ENCODE assay signal across 16 cellular contexts in genomic region chr13:37491661-37492060, GRCh38.
"Had no signal": no experiment of that assay in that cellular context is flagged by ENCODE, and none has a peak within 500 bp of the region (broad histone marks: within the 10 kb centered on the region; RNA-seq: fewer than 3 reads in every experiment).

No MANE protein-coding gene starts in this region.

- H3K4me2 ChIP-seq: hepatocyte had no signal

- H3K4me3 ChIP-seq: hepatocyte, right atrium auricular region, thyroid gland, uterus had no signal

- FAIRE-seq: small intestine had no signal

- DNase-seq: activated CD4-positive, alpha-beta memory T cell treated with anti-CD3 and anti-CD28 coated beads, Interleukin-2, amount 10 ng/mL, durations not matched to agents 7 days and 5 days; activated CD4-positive, alpha-beta T cell treated with anti-CD3 and anti-CD28 coated beads for 36 hours; activated CD8-positive, alpha-beta memory T cell treated with anti-CD3 and anti-CD28 coated beads, Interleukin-2, amount 50 U/mL, for 4 hours; activated naive CD4-positive, alpha-beta T cell; central memory CD4-positive, alpha-beta T cell; cortex of kidney; effector memory CD4-positive, alpha-beta T cell; small intestine; T-helper 9 cell; thyroid gland; uterus; WERI-Rb-1 had no signal

- H3K9me3 Mint-ChIP-seq: mesothelial cell of epicardium had no signal

- H3K79me2 ChIP-seq: hepatocyte had no signal

- H3K9me3 ChIP-seq: neutrophil, right atrium auricular region, thyroid gland, uterus had no signal

- ATAC-seq: activated CD4-positive, alpha-beta T cell treated with anti-CD3 and anti-CD28 coated beads for 36 hours had no signal

- H2AFZ ChIP-seq: hepatocyte had no signal

- H3K36me3 ChIP-seq: neutrophil, right atrium auricular region, thyroid gland, uterus, WERI-Rb-1 had no signal

- H3K4me1 Mint-ChIP-seq: activated CD4-positive, alpha-beta memory T cell treated with anti-CD3 and anti-CD28 coated beads, Interleukin-2, amount 10 ng/mL, durations not matched to agents 7 days and 5 days; activated CD4-positive, alpha-beta T cell treated with anti-CD3 and anti-CD28 coated beads for 36 hours had no signal

- H3K27me3 ChIP-seq: hepatocyte, neutrophil, right atrium auricular region, thyroid gland, uterus had no signal

- H3K4me3 Mint-ChIP-seq: activated CD4-positive, alpha-beta memory T cell treated with anti-CD3 and anti-CD28 coated beads, Interleukin-2, amount 10 ng/mL, durations not matched to agents 7 days and 5 days; activated CD4-positive, alpha-beta T cell treated with anti-CD3 and anti-CD28 coated beads for 36 hours; mesothelial cell of epicardium had no signal

- H3K4me1 ChIP-seq: right atrium auricular region, thyroid gland, uterus had no signal

- H3K27ac ChIP-seq: hepatocyte, neutrophil, right atrium auricular region, thyroid gland, WERI-Rb-1 had no signal

- H3K27me3 Mint-ChIP-seq: activated CD4-positive, alpha-beta memory T cell treated with anti-CD3 and anti-CD28 coated beads, Interleukin-2, amount 10 ng/mL, durations not matched to agents 7 days and 5 days; activated CD4-positive, alpha-beta T cell treated with anti-CD3 and anti-CD28 coated beads for 36 hours had no signal

- H3K27ac Mint-ChIP-seq: activated CD4-positive, alpha-beta memory T cell treated with anti-CD3 and anti-CD28 coated beads, Interleukin-2, amount 10 ng/mL, durations not matched to agents 7 days and 5 days; activated CD4-positive, alpha-beta T cell treated with anti-CD3 and anti-CD28 coated beads for 36 hours; mesothelial cell of epicardium had no signal

- H3K36me3 Mint-ChIP-seq: mesothelial cell of epicardium had no signal
